In the genomic region with DNA sequence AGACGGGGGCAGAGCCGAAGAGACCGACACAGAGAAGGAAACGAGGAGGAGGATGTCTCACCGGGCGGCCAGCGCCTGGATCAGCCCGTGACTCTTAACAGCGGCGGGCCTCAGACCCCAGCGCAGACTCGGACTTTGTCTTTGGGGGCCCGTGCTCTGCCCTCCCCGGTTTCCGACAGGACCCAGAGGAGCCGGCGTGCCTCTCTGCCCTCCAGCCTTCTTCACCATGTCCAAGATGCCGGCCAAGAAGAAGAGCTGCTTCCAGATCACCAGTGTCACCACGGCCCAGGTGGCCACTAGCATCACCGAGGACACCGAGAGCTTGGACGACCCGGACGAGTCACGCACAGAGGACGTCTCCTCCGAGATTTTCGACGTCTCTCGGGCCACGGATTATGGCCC, we compare ENCODE assay signal across 8 cellular contexts.
ATAC-seq and TF ChIP-seq lines count a peak whose summit lies in the region.

No MANE protein-coding gene starts in this region.

- no peaks in the 10 kb centered on the region for H3K27me3 ChIP-seq in Loucy (ENCODE audit: insufficient read depth, low read length, poor library complexity, severe bottlenecking)

- TF ChIP-seq CTCF in Loucy (conservative IDR thresholded peaks at IDR 0.05; ENCODE audit: low read length), result no peak
- no peak for TF ChIP-seq CTCF in nephron (IDR thresholded peaks at IDR 0.05; ENCODE audit: unreplicated experiment in 3 of 3)

- H3K4me2 ChIP-seq in Loucy (ENCODE audit: low read depth, low read length, poor library complexity, severe bottlenecking), result peak overlapping the region; percentile 93

- no peaks in the 10 kb centered on the region for H3K9me2 ChIP-seq in Loucy (replicated peaks; ENCODE audit: low read depth, low read length)

- no peaks in the 10 kb centered on the region for H3K27me3 Mint-ChIP-seq in dendritic cell treated with granulocyte-macrophage colony-stimulating factor and Interleukin-4, amounts not matched to agents 40 ng/mL and 50 ng/mL, for 4 days
- H3K27me3 Mint-ChIP-seq in nephron (ENCODE audit: low read depth), result no peaks in the 10 kb centered on the region

- H3K9ac ChIP-seq in Loucy (ENCODE audit: low read depth, low read length, poor library complexity, severe bottlenecking), result peak overlapping the region; percentile 82

- H3K9me3 ChIP-seq in Loucy (ENCODE audit: insufficient read depth, low read depth, low read length), result no peaks in the 10 kb centered on the region

- H3K36me3 Mint-ChIP-seq in dendritic cell treated with granulocyte-macrophage colony-stimulating factor and Interleukin-4, amounts not matched to agents 40 ng/mL and 50 ng/mL, for 4 days (ENCODE audit: low read depth), result peaks cover 42% of the 10 kb centered on the region
- peaks cover 22% of the 10 kb centered on the region for H3K36me3 Mint-ChIP-seq in nephron (ENCODE audit: low read depth)

- H3K27ac Mint-ChIP-seq in dendritic cell treated with granulocyte-macrophage colony-stimulating factor and Interleukin-4, amounts not matched to agents 40 ng/mL and 50 ng/mL, for 4 days, result peak overlapping the region; percentile 98
- H3K27ac Mint-ChIP-seq in nephron, result peak overlapping the region; percentile 90 to 100 (median 98)

- no peak for TF ChIP-seq POLR2A in GM18505 (IDR thresholded peaks at IDR 0.05; ENCODE audit: borderline replicate concordance, extremely low read depth, insufficient read depth, insufficient read length)

- peak overlapping the region; percentile 88; the same call in 1 of the 2 replicates for H2AFZ ChIP-seq in Loucy (ENCODE audit: low read length)

- no peaks in the 10 kb centered on the region for H3K36me3 ChIP-seq in Loucy (ENCODE audit: insufficient read depth, low read length)

- intact Hi-C loops in dendritic cell treated with granulocyte-macrophage colony-stimulating factor and Interleukin-4, amounts not matched to agents 40 ng/mL and 50 ng/mL, for 4 days (cut with micrococcal nuclease), result loop anchor here (2.0 to 10.0 kb wide), 3 partner anchors 124 to 353 kb away; a partner anchor contains a TSS

- H3K4me3 ChIP-seq in Loucy (ENCODE audit: low read length, poor library complexity, severe bottlenecking), result peak overlapping the region; percentile 86

- peaks cover 14% of the 10 kb centered on the region for H3K4me1 Mint-ChIP-seq in dendritic cell treated with granulocyte-macrophage colony-stimulating factor and Interleukin-4, amounts not matched to agents 40 ng/mL and 50 ng/mL, for 4 days (ENCODE audit: low read depth)
- peaks cover 29% of the 10 kb centered on the region for H3K4me1 Mint-ChIP-seq in nephron

- H4K20me1 ChIP-seq in Loucy (ENCODE audit: insufficient read depth, low read length, poor library complexity, severe bottlenecking), result peaks cover 54% of the 10 kb centered on the region

- peaks cover 10% of the 10 kb centered on the region for H3F3A ChIP-seq in Loucy (ENCODE audit: low read depth)

- H3K4me3 Mint-ChIP-seq in dendritic cell treated with granulocyte-macrophage colony-stimulating factor and Interleukin-4, amounts not matched to agents 40 ng/mL and 50 ng/mL, for 4 days, result peak overlapping the region; percentile 98
- H3K4me3 Mint-ChIP-seq in nephron, result peak overlapping the region; percentile 79 to 88 (median 88)

- no peaks in the 10 kb centered on the region for H3K9me3 Mint-ChIP-seq in dendritic cell treated with granulocyte-macrophage colony-stimulating factor and Interleukin-4, amounts not matched to agents 40 ng/mL and 50 ng/mL, for 4 days
- no peaks in the 10 kb centered on the region for H3K9me3 Mint-ChIP-seq in nephron

- peaks cover 52% of the 10 kb centered on the region for H3K79me2 ChIP-seq in Loucy (ENCODE audit: insufficient read depth, low read length)

- peak; percentile 0 for ATAC-seq in GM18505 (IDR thresholded peaks at IDR 0.05; ENCODE audit: unreplicated experiment)
- no peak for ATAC-seq in HG02642 (IDR thresholded peaks at IDR 0.05; ENCODE audit: poor library complexity, unreplicated experiment)
- no peak for ATAC-seq in HG03196 (IDR thresholded peaks at IDR 0.05; ENCODE audit: unreplicated experiment)
- ATAC-seq in HG02870 (IDR thresholded peaks at IDR 0.05; ENCODE audit: unreplicated experiment), result no peak
- no peak for ATAC-seq in HG03520 (IDR thresholded peaks at IDR 0.05; ENCODE audit: unreplicated experiment)

- H3K4me1 ChIP-seq in Loucy (ENCODE audit: insufficient read depth, low read length, poor library complexity, severe bottlenecking), result peaks cover 35% of the 10 kb centered on the region
